10 cellular contexts compared by ENCODE assay signal in genomic region chr17:28911411-28912045, GRCh38.
"Had no signal": no experiment of that assay in that cellular context is flagged by ENCODE, and none has a peak within 500 bp of the region (broad histone marks: within the 10 kb centered on the region; RNA-seq: fewer than 3 reads in every experiment).

No MANE protein-coding gene starts in this region.

- H3K27me3 Mint-ChIP-seq: activated B cell treated with CpG ODN at 0.5 μM for 24 hours; stimulated activated memory B cell treated with anti-CD40 and anti-IgM and Interleukin-4, amounts not matched to agents 10 μg/mL and 1 μg/mL and 100 μg/mL, for 72 hours; T-cell had no signal

- H3K4me3 Mint-ChIP-seq: activated B cell treated with CpG ODN at 0.5 μM for 24 hours; stimulated activated memory B cell treated with anti-CD40 and anti-IgM and Interleukin-4, amounts not matched to agents 10 μg/mL and 1 μg/mL and 100 μg/mL, for 72 hours; T-cell had no signal

- H3K27me3 ChIP-seq: breast epithelium, foreskin keratinocyte, right atrium auricular region had no signal

- DNase-seq: activated B cell treated with CpG ODN at 0.5 μM for 24 hours; activated effector memory CD4-positive, alpha-beta T cell treated with Interleukin-2 at 50 U/mL for 16 hours; activated T-cell treated with anti-CD3 and anti-CD28 coated beads for 4 hours; foreskin keratinocyte; posterior cingulate gyrus had no signal

- H3K9me3 ChIP-seq: breast epithelium, right atrium auricular region had no signal

- ATAC-seq: activated naive CD4-positive, alpha-beta T cell treated with anti-CD3 and anti-CD28 coated beads, Interleukin-2, amount 50 U/mL, for 72 hours; foreskin keratinocyte; stimulated activated memory B cell treated with anti-CD40 and anti-IgM and Interleukin-4, amounts not matched to agents 10 μg/mL and 1 μg/mL and 100 μg/mL, for 72 hours; T-cell had no signal

- H3K27ac ChIP-seq: foreskin keratinocyte, right atrium auricular region had no signal

- H3K4me1 ChIP-seq: foreskin keratinocyte had no signal

- H3K27ac Mint-ChIP-seq: activated B cell treated with CpG ODN at 0.5 μM for 24 hours; stimulated activated memory B cell treated with anti-CD40 and anti-IgM and Interleukin-4, amounts not matched to agents 10 μg/mL and 1 μg/mL and 100 μg/mL, for 72 hours; T-cell had no signal

- H3K4me3 ChIP-seq: breast epithelium, right atrium auricular region had no signal

- H3K9me3 Mint-ChIP-seq: activated B cell treated with CpG ODN at 0.5 μM for 24 hours; stimulated activated memory B cell treated with anti-CD40 and anti-IgM and Interleukin-4, amounts not matched to agents 10 μg/mL and 1 μg/mL and 100 μg/mL, for 72 hours; T-cell had no signal

- H3K4me1 Mint-ChIP-seq: activated B cell treated with CpG ODN at 0.5 μM for 24 hours; stimulated activated memory B cell treated with anti-CD40 and anti-IgM and Interleukin-4, amounts not matched to agents 10 μg/mL and 1 μg/mL and 100 μg/mL, for 72 hours had no signal
